15 cellular contexts compared by ENCODE assay signal in genomic region chr7:1357601-1358271, GRCh38.
DNase-seq lines count a peak whose midpoint lies in the region; ATAC-seq and TF ChIP-seq lines count a peak whose summit lies in the region.
"Had no signal": no experiment of that assay in that cellular context is flagged by ENCODE, and none has a peak within 500 bp of the region (broad histone marks: within the 10 kb centered on the region; RNA-seq: fewer than 3 reads in every experiment).

No MANE protein-coding gene starts in this region.

- no peak for TF ChIP-seq POLR2A in NB4 (IDR thresholded peaks at IDR 0.05; ENCODE audit: extremely low read depth, insufficient read length)

- no peak overlapping the region for H3K4me3 Mint-ChIP-seq in stimulated activated naive B cell treated with anti-CD40 and anti-IgM and Interleukin-4, amounts not matched to agents 10 μg/mL and 1 μg/mL and 100 μg/mL, for 72 hours
- H3K4me3 Mint-ChIP-seq: WTC11 had no signal

- H3K36me3 Mint-ChIP-seq in stimulated activated naive B cell treated with anti-CD40 and anti-IgM and Interleukin-4, amounts not matched to agents 10 μg/mL and 1 μg/mL and 100 μg/mL, for 72 hours: no peaks in the 10 kb centered on the region
- H3K36me3 Mint-ChIP-seq: WTC11 had no signal

- peaks cover 2 to 6% of the 10 kb centered on the region in 2 donors for H3K9me3 Mint-ChIP-seq in stimulated activated naive B cell treated with anti-CD40 and anti-IgM and Interleukin-4, amounts not matched to agents 10 μg/mL and 1 μg/mL and 100 μg/mL, for 72 hours
- H3K9me3 Mint-ChIP-seq: WTC11 had no signal

- DNase-seq in left ventricle myocardium superior (peak; percentile 17), right atrium auricular region (ENCODE audit: low spot score) (no peak), NB4 (ENCODE audit: low read depth) (peak; percentile 64), GOT3 (lab: John Stamatoyannopoulos, UW) (no peak)
- peak; percentile 35 for DNase-seq in activated naive CD4-positive, alpha-beta T cell treated with anti-CD3 and anti-CD28 coated beads, Interleukin-2, amount 50 U/mL, for 16 hours
- DNase-seq in stimulated activated naive B cell treated with anti-CD40 and anti-IgM and Interleukin-4, amounts not matched to agents 10 μg/mL and 1 μg/mL and 100 μg/mL, for 72 hours: peak; percentile 17
- DNase-seq: HCEC 1CT, islet precursor cell, NCI-H1436 treated with DMSO at 0.1 percent for 48 hours, NCI-H748 treated with DMSO at 0.1 percent for 48 hours had no signal

- H3K27me3 ChIP-seq in right atrium auricular region: no peaks in the 10 kb centered on the region

- H3K4me1 ChIP-seq in right atrium auricular region: no peaks in the 10 kb centered on the region
- H3K4me1 ChIP-seq: gastroesophageal sphincter had no signal

- peak overlapping the region; percentile 31 for H3K27ac Mint-ChIP-seq in stimulated activated naive B cell treated with anti-CD40 and anti-IgM and Interleukin-4, amounts not matched to agents 10 μg/mL and 1 μg/mL and 100 μg/mL, for 72 hours
- H3K27ac Mint-ChIP-seq: WTC11 had no signal

- no peaks in the 10 kb centered on the region for H3K9me3 ChIP-seq in right atrium auricular region

- intact Hi-C loops in left ventricle myocardium superior (cut with micrococcal nuclease): no loop called here

- H3K27me3 Mint-ChIP-seq in stimulated activated naive B cell treated with anti-CD40 and anti-IgM and Interleukin-4, amounts not matched to agents 10 μg/mL and 1 μg/mL and 100 μg/mL, for 72 hours: peaks cover 10 to 14% of the 10 kb centered on the region in 2 donors

- no peaks in the 10 kb centered on the region for H3K4me1 Mint-ChIP-seq in stimulated activated naive B cell treated with anti-CD40 and anti-IgM and Interleukin-4, amounts not matched to agents 10 μg/mL and 1 μg/mL and 100 μg/mL, for 72 hours
- H3K4me1 Mint-ChIP-seq: WTC11 had no signal

- H3K36me3 ChIP-seq in right atrium auricular region: no peaks in the 10 kb centered on the region
- H3K36me3 ChIP-seq: gastroesophageal sphincter had no signal

- H3K4me3 ChIP-seq in right atrium auricular region (no peak overlapping the region), NB4 (ENCODE audit: low read depth, low read length) (no peak overlapping the region)
- H3K4me3 ChIP-seq: gastroesophageal sphincter had no signal

- no peak overlapping the region for H3K27ac ChIP-seq in right atrium auricular region
- H3K27ac ChIP-seq: C4-2B, gastroesophageal sphincter had no signal

- TF ChIP-seq CTCF in right atrium auricular region (IDR thresholded peaks at IDR 0.05) (no peak), NB4 (IDR thresholded peaks at IDR 0.05; ENCODE audit: low read depth, low read length) (no peak)

- ATAC-seq in left ventricle myocardium superior (no peak), HG02610 (IDR thresholded peaks at IDR 0.05; ENCODE audit: unreplicated experiment) (no peak), HG02852 (IDR thresholded peaks at IDR 0.05; ENCODE audit: unreplicated experiment) (no peak)
- peak; percentile 76 to 85 for ATAC-seq in stimulated activated naive B cell treated with anti-CD40 and anti-IgM and Interleukin-4, amounts not matched to agents 10 μg/mL and 1 μg/mL and 100 μg/mL, for 72 hours (replicated peaks)
- ATAC-seq: gastroesophageal sphincter, WTC11 had no signal

Comparison
In these comparisons a context has a peak if more than half of its experiments do, and no peak if none do; other contexts are left out.
1. DNase-seq: peak in left ventricle myocardium superior (single experiment), NB4 (single experiment), activated naive CD4-positive, alpha-beta T cell treated with anti-CD3 and anti-CD28 coated beads, Interleukin-2, amount 50 U/mL, for 16 hours (single experiment) and stimulated activated naive B cell treated with anti-CD40 and anti-IgM and Interleukin-4, amounts not matched to agents 10 μg/mL and 1 μg/mL and 100 μg/mL, for 72 hours (single experiment); none in right atrium auricular region (single experiment) and GOT3 (single experiment).
2. ATAC-seq: peak in stimulated activated naive B cell treated with anti-CD40 and anti-IgM and Interleukin-4, amounts not matched to agents 10 μg/mL and 1 μg/mL and 100 μg/mL, for 72 hours (2 of 2); none in left ventricle myocardium superior (single experiment), HG02610 (single experiment) and HG02852 (single experiment).